Comparison of ENCODE assay signal across 36 cellular contexts in the genomic region with DNA sequence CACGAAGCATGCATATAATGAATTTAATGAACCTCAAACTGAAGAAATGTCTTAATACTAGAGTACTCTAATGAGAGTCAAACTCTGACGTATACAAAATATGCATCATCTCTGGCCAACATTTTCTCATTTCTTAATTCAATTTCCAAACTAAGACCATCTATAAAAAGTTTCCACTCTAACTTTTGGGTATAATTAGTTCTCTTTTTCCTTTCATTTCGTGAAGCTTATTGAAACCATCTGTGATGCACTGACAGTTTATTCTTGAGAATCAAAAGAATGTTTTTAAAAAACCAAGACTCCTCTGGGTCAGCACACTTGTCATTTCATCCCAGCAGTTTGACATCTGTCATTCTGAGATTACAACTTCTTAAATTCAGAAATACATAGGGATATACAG.
"Had no signal": no experiment of that assay in that cellular context is flagged by ENCODE, and none has a peak within 500 bp of the region (broad histone marks: within the 10 kb centered on the region; RNA-seq: fewer than 3 reads in every experiment).

No MANE protein-coding gene starts in this region.

- H3K27ac Mint-ChIP-seq: activated CD4-positive, alpha-beta T cell treated with anti-CD3 and anti-CD28 coated beads, Interleukin-2, amount 10 ng/mL, durations not matched to agents 7 days and 5 days; activated CD8-positive, alpha-beta T cell treated with anti-CD3 and anti-CD28 coated beads for 36 hours; activated T-helper 17 cell treated with anti-CD3 and anti-CD28 coated beads, Interleukin-2, amount 50 U/mL, for 72 hours; immature natural killer cell; mesothelial cell of epicardium; naive B cell; nephron progenitor cell; stimulated activated memory B cell treated with anti-CD40 and anti-IgM and Interleukin-4, amounts not matched to agents 10 μg/mL and 1 μg/mL and 100 μg/mL, for 72 hours; stimulated activated naive CD8-positive, alpha-beta T cell treated with anti-CD3 and anti-CD28 coated beads, Interleukin-15, amount 100 ng/mL, for 72 hours; T-helper 17 cell had no signal

- H3K9me3 Mint-ChIP-seq: activated CD4-positive, alpha-beta T cell treated with anti-CD3 and anti-CD28 coated beads, Interleukin-2, amount 10 ng/mL, durations not matched to agents 7 days and 5 days; activated CD8-positive, alpha-beta T cell treated with anti-CD3 and anti-CD28 coated beads for 36 hours; activated T-cell treated with anti-CD3 and anti-CD28 coated beads, Interleukin-2, amount 50 U/mL, for 4 hours; activated T-helper 17 cell treated with anti-CD3 and anti-CD28 coated beads, Interleukin-2, amount 50 U/mL, for 72 hours; immature natural killer cell had no signal

- ATAC-seq: activated CD4-positive, CD25-positive, alpha-beta regulatory T cell treated with anti-CD3 and anti-CD28 coated beads, Interleukin-2, amount 50 U/mL, for 24 hours; activated CD8-positive, alpha-beta T cell treated with anti-CD3 and anti-CD28 coated beads for 36 hours; activated T-cell treated with anti-CD3 and anti-CD28 coated beads, Interleukin-2, amount 50 U/mL, for 4 hours; activated T-helper 17 cell treated with anti-CD3 and anti-CD28 coated beads, Interleukin-2, amount 50 U/mL, for 72 hours; left colon; psoas muscle; stimulated activated memory B cell treated with anti-CD40 and anti-IgM and Interleukin-4, amounts not matched to agents 10 μg/mL and 1 μg/mL and 100 μg/mL, for 72 hours; stimulated activated naive CD8-positive, alpha-beta T cell treated with anti-CD3 and anti-CD28 coated beads, Interleukin-15, amount 100 ng/mL, for 72 hours; T-helper 17 cell; upper lobe of right lung had no signal

- H3K27me3 ChIP-seq: neutrophil, ovary, sigmoid colon, thyroid gland, upper lobe of right lung had no signal

- H3K27ac ChIP-seq: epithelial cell of prostate, neutrophil, ovary, psoas muscle, thyroid gland, upper lobe of right lung, WERI-Rb-1 had no signal

- H3K27me3 Mint-ChIP-seq: activated CD4-positive, alpha-beta T cell treated with anti-CD3 and anti-CD28 coated beads, Interleukin-2, amount 10 ng/mL, durations not matched to agents 7 days and 5 days; activated CD8-positive, alpha-beta T cell treated with anti-CD3 and anti-CD28 coated beads for 36 hours; activated T-helper 17 cell treated with anti-CD3 and anti-CD28 coated beads, Interleukin-2, amount 50 U/mL, for 72 hours; naive B cell; stimulated activated memory B cell treated with anti-CD40 and anti-IgM and Interleukin-4, amounts not matched to agents 10 μg/mL and 1 μg/mL and 100 μg/mL, for 72 hours; stimulated activated naive CD8-positive, alpha-beta T cell treated with anti-CD3 and anti-CD28 coated beads, Interleukin-15, amount 100 ng/mL, for 72 hours; T-helper 17 cell had no signal

- H3K4me3 Mint-ChIP-seq: activated CD4-positive, alpha-beta T cell treated with anti-CD3 and anti-CD28 coated beads, Interleukin-2, amount 10 ng/mL, durations not matched to agents 7 days and 5 days; activated CD8-positive, alpha-beta T cell treated with anti-CD3 and anti-CD28 coated beads for 36 hours; activated T-cell treated with anti-CD3 and anti-CD28 coated beads, Interleukin-2, amount 50 U/mL, for 4 hours; activated T-helper 17 cell treated with anti-CD3 and anti-CD28 coated beads, Interleukin-2, amount 50 U/mL, for 72 hours; immature natural killer cell; mesothelial cell of epicardium; naive B cell; nephron progenitor cell; stimulated activated memory B cell treated with anti-CD40 and anti-IgM and Interleukin-4, amounts not matched to agents 10 μg/mL and 1 μg/mL and 100 μg/mL, for 72 hours; stimulated activated naive CD8-positive, alpha-beta T cell treated with anti-CD3 and anti-CD28 coated beads, Interleukin-15, amount 100 ng/mL, for 72 hours; T-helper 17 cell had no signal

- H3K36me3 ChIP-seq: ovary, thyroid gland, WERI-Rb-1 had no signal

- H3K9me3 ChIP-seq: neutrophil, sigmoid colon, thyroid gland, upper lobe of right lung had no signal

- H3K4me3 ChIP-seq: ovary, psoas muscle, sigmoid colon, thyroid gland, upper lobe of right lung had no signal

- DNase-seq: activated CD4-positive, alpha-beta T cell treated with anti-CD3 and anti-CD28 coated beads, Interleukin-2, amount 10 ng/mL, durations not matched to agents 7 days and 5 days; activated CD8-positive, alpha-beta T cell treated with anti-CD3 and anti-CD28 coated beads for 36 hours; activated gamma-delta T cell treated with Interleukin-2 at 50 U/mL for 16 hours; activated naive CD4-positive, alpha-beta T cell treated with anti-CD3 and anti-CD28 coated beads, Interleukin-2, amount 50 U/mL, for 16 hours; activated T-cell treated with anti-CD3 and anti-CD28 coated beads, Interleukin-2, amount 50 U/mL, for 4 hours; amygdala; caudate nucleus; dermis blood vessel endothelial cell; effector CD8-positive, alpha-beta T cell; glutamatergic neuron; hypothalamus; immature natural killer cell; kidney; left colon; mammary epithelial cell; naive B cell; nephron progenitor cell; ovary; psoas muscle; sigmoid colon; small intestine; stimulated activated CD4-positive, alpha-beta T cell treated with anti-CD3 and anti-CD28 coated beads, Interleukin-4, amount 100 ng/mL, for 4 hours; stimulated activated CD8-positive, alpha-beta memory T cell treated with anti-CD3 and anti-CD28 coated beads, Interleukin-4, amount 100 ng/mL, for 48 hours; stimulated activated naive CD8-positive, alpha-beta T cell treated with anti-CD3 and anti-CD28 coated beads, Interleukin-15, amount 100 ng/mL, for 72 hours; substantia nigra; T-helper 17 cell; T1000; thyroid gland; upper lobe of right lung; WERI-Rb-1 had no signal

- H3K4me1 Mint-ChIP-seq: activated CD4-positive, alpha-beta T cell treated with anti-CD3 and anti-CD28 coated beads, Interleukin-2, amount 10 ng/mL, durations not matched to agents 7 days and 5 days; immature natural killer cell; mesothelial cell of epicardium; naive B cell; stimulated activated memory B cell treated with anti-CD40 and anti-IgM and Interleukin-4, amounts not matched to agents 10 μg/mL and 1 μg/mL and 100 μg/mL, for 72 hours had no signal

- H3K4me1 ChIP-seq: upper lobe of right lung had no signal
